8 cellular contexts compared by ENCODE assay signal in genomic region chr2:88880441-88880953, GRCh38.
DNase-seq lines count a peak whose midpoint lies in the region; ATAC-seq, FAIRE-seq and TF ChIP-seq lines count a peak whose summit lies in the region.

No MANE protein-coding gene starts in this region.

- ATAC-seq in stimulated activated effector memory CD8-positive, alpha-beta T cell treated with anti-CD3 and anti-CD28 coated beads, Interleukin-12 subunit alpha, Interleukin-12 subunit beta, amount 100 ng/mL, for 72 hours = peak; percentile 49

- no peaks in the 10 kb centered on the region for H3K9me3 Mint-ChIP-seq in stimulated activated effector memory CD8-positive, alpha-beta T cell treated with anti-CD3 and anti-CD28 coated beads, Interleukin-12 subunit alpha, Interleukin-12 subunit beta, amount 100 ng/mL, for 72 hours

- FAIRE-seq in keratinocyte (lab: Jason Lieb, UNC) = peak; percentile 72

- H3K36me3 ChIP-seq in NT2/D1 (ENCODE audit: insufficient read depth, insufficient read length, low read length) (no peaks in the 10 kb centered on the region), brain microvascular endothelial cell (replicated peaks) (no peaks in the 10 kb centered on the region), keratinocyte (ENCODE audit: control insufficient read depth in 2 of 2, extremely low read depth in 1 of 2, insufficient read depth in 2 of 2, low read length in 2 of 2) (no peaks in the 10 kb centered on the region)

- in situ Hi-C loops in brain microvascular endothelial cell (cut with HindIII; ENCODE audit: low pct_ligation_motif_present, low sequenced_read_pairs) = no loop called here

- H3K4me1 Mint-ChIP-seq in stimulated activated effector memory CD8-positive, alpha-beta T cell treated with anti-CD3 and anti-CD28 coated beads, Interleukin-12 subunit alpha, Interleukin-12 subunit beta, amount 100 ng/mL, for 72 hours = no peaks in the 10 kb centered on the region

- DNase-seq in stimulated activated CD4-positive, alpha-beta T cell treated with anti-CD3 and anti-CD28 coated beads, Interleukin-2, amount 100 ng/mL, for 24 hours = peak; percentile 11 to 27
- DNase-seq in stimulated activated CD4-positive, alpha-beta T cell treated with anti-CD3 and anti-CD28 coated beads, Interleukin-4, amount 100 ng/mL, for 4 hours = no peak
- peak; percentile 28 for DNase-seq in HS-5 (ENCODE audit: low read depth)
- peak; percentile 43 for DNase-seq in NT2/D1 (ENCODE audit: low read depth, low spot score)
- peak; percentile 47 for DNase-seq in brain microvascular endothelial cell
- no peak for DNase-seq in keratinocyte (ENCODE audit: low read depth, low spot score)
- DNase-seq in stimulated activated effector memory CD8-positive, alpha-beta T cell treated with anti-CD3 and anti-CD28 coated beads, Interleukin-12 subunit alpha, Interleukin-12 subunit beta, amount 100 ng/mL, for 72 hours (ENCODE audit: low spot score in 2 of 2) = no peak
- no peak for DNase-seq in NCI-H128 (lab: John Stamatoyannopoulos, UW; ENCODE audit: unreplicated experiment)

- no peak overlapping the region for H3K27ac ChIP-seq in brain microvascular endothelial cell
- no peak overlapping the region for H3K27ac ChIP-seq in keratinocyte (ENCODE audit: control insufficient read depth, insufficient read depth, low read length)

- no peak overlapping the region for H3K27ac Mint-ChIP-seq in stimulated activated effector memory CD8-positive, alpha-beta T cell treated with anti-CD3 and anti-CD28 coated beads, Interleukin-12 subunit alpha, Interleukin-12 subunit beta, amount 100 ng/mL, for 72 hours

- H3K9me3 ChIP-seq in NT2/D1 (ENCODE audit: insufficient read depth, low read length) (no peaks in the 10 kb centered on the region), keratinocyte (ENCODE audit: control insufficient read depth, low read depth, low read length) (no peaks in the 10 kb centered on the region)

- no peak overlapping the region for H3K4me2 ChIP-seq in keratinocyte (ENCODE audit: control insufficient read depth, extremely low read depth, insufficient read depth, low read depth, low read length)

- H3K79me2 ChIP-seq in keratinocyte (ENCODE audit: control insufficient read depth, insufficient read depth, low read length) = no peaks in the 10 kb centered on the region

- TF ChIP-seq CTCF in brain microvascular endothelial cell (IDR thresholded peaks at IDR 0.05; ENCODE audit: low read depth, low read length, missing control alignments) (peak; percentile 82), keratinocyte (optimal IDR thresholded peaks at IDR 0.05 in 1 of 3, IDR thresholded peaks at IDR 0.05 in 1 of 3, conservative IDR thresholded peaks at IDR 0.05 in 1 of 3; ENCODE audit: extremely low read depth in 1 of 3, insufficient read depth in 2 of 3, low read length in 3 of 3) (peak; percentile 58 to 66 (median 59))

- H3K9ac ChIP-seq in NT2/D1 (ENCODE audit: insufficient read length, low read depth) (no peak overlapping the region), keratinocyte (ENCODE audit: control insufficient read depth, extremely low read depth, insufficient read depth, low read length) (no peak overlapping the region)

- H3K27me3 ChIP-seq in NT2/D1 (ENCODE audit: insufficient read depth, insufficient read length) (no peaks in the 10 kb centered on the region), brain microvascular endothelial cell (replicated peaks) (no peaks in the 10 kb centered on the region), keratinocyte (ENCODE audit: control insufficient read depth, extremely low read depth, insufficient read depth, low read length) (no peaks in the 10 kb centered on the region)

- no peak overlapping the region for H3K4me3 Mint-ChIP-seq in stimulated activated effector memory CD8-positive, alpha-beta T cell treated with anti-CD3 and anti-CD28 coated beads, Interleukin-12 subunit alpha, Interleukin-12 subunit beta, amount 100 ng/mL, for 72 hours

- H3K4me1 ChIP-seq in NT2/D1 (ENCODE audit: insufficient read depth, insufficient read length) (no peaks in the 10 kb centered on the region), keratinocyte (ENCODE audit: control insufficient read depth, extremely low read depth, insufficient read depth, low read length) (no peaks in the 10 kb centered on the region)

- no peaks in the 10 kb centered on the region for H3K9me1 ChIP-seq in keratinocyte (ENCODE audit: control insufficient read depth, extremely low read depth, insufficient read depth, low read length)

- no peak overlapping the region for H2AFZ ChIP-seq in keratinocyte (ENCODE audit: control insufficient read depth, low read length)

- H3K4me3 ChIP-seq in NT2/D1 (ENCODE audit: insufficient read length, low read depth) = no peak overlapping the region
- no peak overlapping the region for H3K4me3 ChIP-seq in brain microvascular endothelial cell (ENCODE audit: low read depth, low read length)
- no peak overlapping the region for H3K4me3 ChIP-seq in keratinocyte (ENCODE audit: control insufficient read depth in 2 of 3, extremely low read depth in 1 of 3, insufficient read depth in 2 of 3, low read depth in 1 of 3, low read length in 3 of 3)

- dilution Hi-C loops in keratinocyte (cut with MboI; ENCODE audit: extremely low pct_ligation_motif_present, low sequenced_read_pairs) = loop anchor here (5.0 kb wide), 1 partner anchor 37 kb away; no protein-coding TSS in a partner anchor

- H3K36me3 Mint-ChIP-seq in stimulated activated effector memory CD8-positive, alpha-beta T cell treated with anti-CD3 and anti-CD28 coated beads, Interleukin-12 subunit alpha, Interleukin-12 subunit beta, amount 100 ng/mL, for 72 hours = no peaks in the 10 kb centered on the region

- no peaks in the 10 kb centered on the region for H4K20me1 ChIP-seq in keratinocyte (ENCODE audit: control insufficient read depth, extremely low read depth, insufficient read depth, low read length)

Comparison
In these comparisons a context has a peak if more than half of its experiments do, and no peak if none do; other contexts are left out.
1. DNase-seq: peak in stimulated activated CD4-positive, alpha-beta T cell treated with anti-CD3 and anti-CD28 coated beads, Interleukin-2, amount 100 ng/mL, for 24 hours (2 of 2), HS-5 (single experiment), NT2/D1 (single experiment) and brain microvascular endothelial cell (single experiment); none in stimulated activated CD4-positive, alpha-beta T cell treated with anti-CD3 and anti-CD28 coated beads, Interleukin-4, amount 100 ng/mL, for 4 hours (0 of 2), keratinocyte (single experiment), stimulated activated effector memory CD8-positive, alpha-beta T cell treated with anti-CD3 and anti-CD28 coated beads, Interleukin-12 subunit alpha, Interleukin-12 subunit beta, amount 100 ng/mL, for 72 hours (0 of 2) and NCI-H128 (single experiment).